ENCODE assay signal across 1 cellular context in genomic region chr6:130858054-130858453, GRCh38.
TF ChIP-seq lines count a peak whose summit lies in the region.

No MANE protein-coding gene starts in this region.

TF ChIP-seq in HepG2, 621 proteins besides CTCF, POLR2A, EP300 and RAD21 (continued from another document and continues in another):
- no peak for TF ChIP-seq ZHX2 (IDR thresholded peaks at IDR 0.05; ENCODE audit: low read depth)
- TF ChIP-seq ZHX2 (CRISPR knock-in tag; IDR thresholded peaks at IDR 0.05; ENCODE audit: borderline replicate concordance) = no peak
- no peak for TF ChIP-seq CBX1 (IDR thresholded peaks at IDR 0.05; ENCODE audit: low read depth)
- no peak for TF ChIP-seq ZFP36 (IDR thresholded peaks at IDR 0.05; ENCODE audit: borderline replicate concordance, low read depth, low read length, partially characterized antibody)
- TF ChIP-seq, protein P1, sequence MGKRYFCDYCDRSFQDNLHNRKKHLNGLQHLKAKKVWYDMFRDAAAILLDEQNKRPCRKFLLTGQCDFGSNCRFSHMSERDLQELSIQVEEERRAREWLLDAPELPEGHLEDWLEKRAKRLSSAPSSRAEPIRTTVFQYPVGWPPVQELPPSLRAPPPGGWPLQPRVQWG (CRISPR knock-in tag; IDR thresholded peaks at IDR 0.05; ENCODE audit: borderline replicate concordance, low read depth) = no peak
- TF ChIP-seq FOXJ3 (CRISPR knock-in tag; IDR thresholded peaks at IDR 0.05; ENCODE audit: borderline replicate concordance) = no peak
- no peak for TF ChIP-seq ZNF383 (CRISPR knock-in tag; IDR thresholded peaks at IDR 0.05; ENCODE audit: borderline replicate concordance)
- TF ChIP-seq PITX1 (CRISPR knock-in tag; IDR thresholded peaks at IDR 0.05) = no peak
- no peak for TF ChIP-seq PCBP1 (IDR thresholded peaks at IDR 0.05; ENCODE audit: borderline replicate concordance, low read depth, low read length)
- TF ChIP-seq, protein P2, sequence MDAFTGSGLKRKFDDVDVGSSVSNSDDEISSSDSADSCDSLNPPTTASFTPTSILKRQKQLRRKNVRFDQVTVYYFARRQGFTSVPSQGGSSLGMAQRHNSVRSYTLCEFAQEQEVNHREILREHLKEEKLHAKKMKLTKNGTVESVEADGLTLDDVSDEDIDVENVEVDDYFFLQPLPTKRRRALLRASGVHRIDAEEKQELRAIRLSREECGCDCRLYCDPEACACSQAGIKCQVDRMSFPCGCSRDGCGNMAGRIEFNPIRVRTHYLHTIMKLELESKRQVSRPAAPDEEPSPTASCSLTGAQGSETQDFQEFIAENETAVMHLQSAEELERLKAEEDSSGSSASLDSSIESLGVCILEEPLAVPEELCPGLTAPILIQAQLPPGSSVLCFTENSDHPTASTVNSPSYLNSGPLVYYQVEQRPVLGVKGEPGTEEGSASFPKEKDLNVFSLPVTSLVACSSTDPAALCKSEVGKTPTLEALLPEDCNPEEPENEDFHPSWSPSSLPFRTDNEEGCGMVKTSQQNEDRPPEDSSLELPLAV (CRISPR knock-in tag; conservative IDR thresholded peaks at IDR 0.05; ENCODE audit: low read depth) = no peak
- no peak for TF ChIP-seq PLSCR1 (CRISPR knock-in tag; IDR thresholded peaks at IDR 0.05; ENCODE audit: borderline replicate concordance)
- no peak for TF ChIP-seq ZFP1 (CRISPR knock-in tag; IDR thresholded peaks at IDR 0.05)
- no peak for TF ChIP-seq CBX5 (CRISPR knock-in tag; IDR thresholded peaks at IDR 0.05; ENCODE audit: borderline replicate concordance)
- TF ChIP-seq JARID2 (CRISPR knock-in tag; IDR thresholded peaks at IDR 0.05; ENCODE audit: insufficient replicate concordance) = no peak
- peak; percentile 3; the same call in 1 of the 2 replicates for TF ChIP-seq TBX2 (CRISPR knock-in tag; IDR thresholded peaks at IDR 0.05; ENCODE audit: borderline replicate concordance)
- no peak for TF ChIP-seq ZNF329 (CRISPR knock-in tag; IDR thresholded peaks at IDR 0.05; ENCODE audit: low read depth)
- TF ChIP-seq HIVEP1 (CRISPR knock-in tag; IDR thresholded peaks at IDR 0.05) = no peak
- TF ChIP-seq HBP1 (CRISPR knock-in tag; IDR thresholded peaks at IDR 0.05; ENCODE audit: low read depth) = no peak
- no peak for TF ChIP-seq ZNF558 (CRISPR knock-in tag; IDR thresholded peaks at IDR 0.05; ENCODE audit: borderline replicate concordance)
- TF ChIP-seq MTA1 (CRISPR knock-in tag; IDR thresholded peaks at IDR 0.05; ENCODE audit: borderline replicate concordance) = no peak
- no peak for TF ChIP-seq ZNF83 (CRISPR knock-in tag; IDR thresholded peaks at IDR 0.05; ENCODE audit: borderline replicate concordance)
- TF ChIP-seq RBFOX2 (IDR thresholded peaks at IDR 0.05; ENCODE audit: low read depth, low read length) = no peak
- no peak for TF ChIP-seq ZC3H13 (CRISPR knock-in tag; IDR thresholded peaks at IDR 0.05)
- no peak for TF ChIP-seq NFRKB (IDR thresholded peaks at IDR 0.05)
- TF ChIP-seq, protein P3, sequence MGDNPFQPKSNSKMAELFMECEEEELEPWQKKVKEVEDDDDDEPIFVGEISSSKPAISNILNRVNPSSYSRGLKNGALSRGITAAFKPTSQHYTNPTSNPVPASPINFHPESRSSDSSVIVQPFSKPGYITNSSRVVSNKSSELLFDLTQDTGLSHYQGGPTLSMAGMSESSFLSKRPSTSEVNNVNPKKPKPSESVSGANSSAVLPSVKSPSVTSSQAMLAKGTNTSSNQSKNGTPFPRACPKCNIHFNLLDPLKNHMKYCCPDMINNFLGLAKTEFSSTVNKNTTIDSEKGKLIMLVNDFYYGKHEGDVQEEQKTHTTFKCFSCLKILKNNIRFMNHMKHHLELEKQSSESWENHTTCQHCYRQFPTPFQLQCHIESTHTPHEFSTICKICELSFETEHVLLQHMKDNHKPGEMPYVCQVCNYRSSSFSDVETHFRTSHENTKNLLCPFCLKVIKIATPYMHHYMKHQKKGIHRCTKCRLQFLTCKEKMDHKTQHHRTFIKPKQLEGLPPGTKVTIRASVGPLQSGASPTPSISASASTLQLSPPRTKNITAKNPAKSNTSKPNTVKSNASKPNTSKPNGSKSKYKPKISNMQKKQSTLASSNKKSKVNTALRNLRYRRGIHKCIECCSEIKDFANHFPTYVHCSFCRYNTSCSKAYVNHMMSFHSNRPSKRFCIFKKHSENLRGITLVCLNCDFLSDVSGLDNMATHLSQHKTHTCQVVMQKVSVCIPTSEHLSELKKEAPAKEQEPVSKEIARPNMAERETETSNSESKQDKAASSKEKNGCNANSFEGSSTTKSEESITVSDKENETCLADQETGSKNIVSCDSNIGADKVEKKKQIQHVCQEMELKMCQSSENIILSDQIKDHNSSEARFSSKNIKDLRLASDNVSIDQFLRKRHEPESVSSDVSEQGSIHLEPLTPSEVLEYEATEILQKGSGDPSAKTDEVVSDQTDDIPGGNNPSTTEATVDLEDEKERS (CRISPR knock-in tag; IDR thresholded peaks at IDR 0.05) = no peak
- no peak for TF ChIP-seq ZNF839 (CRISPR knock-in tag; IDR thresholded peaks at IDR 0.05; ENCODE audit: borderline replicate concordance)
- TF ChIP-seq, protein P4, sequence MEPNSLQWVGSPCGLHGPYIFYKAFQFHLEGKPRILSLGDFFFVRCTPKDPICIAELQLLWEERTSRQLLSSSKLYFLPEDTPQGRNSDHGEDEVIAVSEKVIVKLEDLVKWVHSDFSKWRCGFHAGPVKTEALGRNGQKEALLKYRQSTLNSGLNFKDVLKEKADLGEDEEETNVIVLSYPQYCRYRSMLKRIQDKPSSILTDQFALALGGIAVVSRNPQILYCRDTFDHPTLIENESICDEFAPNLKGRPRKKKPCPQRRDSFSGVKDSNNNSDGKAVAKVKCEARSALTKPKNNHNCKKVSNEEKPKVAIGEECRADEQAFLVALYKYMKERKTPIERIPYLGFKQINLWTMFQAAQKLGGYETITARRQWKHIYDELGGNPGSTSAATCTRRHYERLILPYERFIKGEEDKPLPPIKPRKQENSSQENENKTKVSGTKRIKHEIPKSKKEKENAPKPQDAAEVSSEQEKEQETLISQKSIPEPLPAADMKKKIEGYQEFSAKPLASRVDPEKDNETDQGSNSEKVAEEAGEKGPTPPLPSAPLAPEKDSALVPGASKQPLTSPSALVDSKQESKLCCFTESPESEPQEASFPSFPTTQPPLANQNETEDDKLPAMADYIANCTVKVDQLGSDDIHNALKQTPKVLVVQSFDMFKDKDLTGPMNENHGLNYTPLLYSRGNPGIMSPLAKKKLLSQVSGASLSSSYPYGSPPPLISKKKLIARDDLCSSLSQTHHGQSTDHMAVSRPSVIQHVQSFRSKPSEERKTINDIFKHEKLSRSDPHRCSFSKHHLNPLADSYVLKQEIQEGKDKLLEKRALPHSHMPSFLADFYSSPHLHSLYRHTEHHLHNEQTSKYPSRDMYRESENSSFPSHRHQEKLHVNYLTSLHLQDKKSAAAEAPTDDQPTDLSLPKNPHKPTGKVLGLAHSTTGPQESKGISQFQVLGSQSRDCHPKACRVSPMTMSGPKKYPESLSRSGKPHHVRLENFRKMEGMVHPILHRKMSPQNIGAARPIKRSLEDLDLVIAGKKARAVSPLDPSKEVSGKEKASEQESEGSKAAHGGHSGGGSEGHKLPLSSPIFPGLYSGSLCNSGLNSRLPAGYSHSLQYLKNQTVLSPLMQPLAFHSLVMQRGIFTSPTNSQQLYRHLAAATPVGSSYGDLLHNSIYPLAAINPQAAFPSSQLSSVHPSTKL (CRISPR knock-in tag; IDR thresholded peaks at IDR 0.05) = no peak
- TF ChIP-seq ZNF501 (CRISPR knock-in tag; IDR thresholded peaks at IDR 0.05) = no peak
- TF ChIP-seq SPEN (CRISPR knock-in tag; IDR thresholded peaks at IDR 0.05; ENCODE audit: low read depth) = no peak
- TF ChIP-seq TGIF2 (CRISPR knock-in tag; IDR thresholded peaks at IDR 0.05) = no peak
- no peak for TF ChIP-seq FLYWCH1 (CRISPR knock-in tag; IDR thresholded peaks at IDR 0.05)
- TF ChIP-seq SP4 (CRISPR knock-in tag; IDR thresholded peaks at IDR 0.05) = no peak
- TF ChIP-seq PAF1 (CRISPR knock-in tag; IDR thresholded peaks at IDR 0.05) = no peak
- TF ChIP-seq, protein P5, sequence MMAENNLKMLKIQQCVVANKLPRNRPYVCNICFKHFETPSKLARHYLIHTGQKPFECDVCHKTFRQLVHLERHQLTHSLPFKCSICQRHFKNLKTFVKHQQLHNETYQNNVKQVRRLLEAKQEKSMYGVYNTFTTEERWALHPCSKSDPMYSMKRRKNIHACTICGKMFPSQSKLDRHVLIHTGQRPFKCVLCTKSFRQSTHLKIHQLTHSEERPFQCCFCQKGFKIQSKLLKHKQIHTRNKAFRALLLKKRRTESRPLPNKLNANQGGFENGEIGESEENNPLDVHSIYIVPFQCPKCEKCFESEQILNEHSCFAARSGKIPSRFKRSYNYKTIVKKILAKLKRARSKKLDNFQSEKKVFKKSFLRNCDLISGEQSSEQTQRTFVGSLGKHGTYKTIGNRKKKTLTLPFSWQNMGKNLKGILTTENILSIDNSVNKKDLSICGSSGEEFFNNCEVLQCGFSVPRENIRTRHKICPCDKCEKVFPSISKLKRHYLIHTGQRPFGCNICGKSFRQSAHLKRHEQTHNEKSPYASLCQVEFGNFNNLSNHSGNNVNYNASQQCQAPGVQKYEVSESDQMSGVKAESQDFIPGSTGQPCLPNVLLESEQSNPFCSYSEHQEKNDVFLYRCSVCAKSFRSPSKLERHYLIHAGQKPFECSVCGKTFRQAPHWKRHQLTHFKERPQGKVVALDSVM (CRISPR knock-in tag; IDR thresholded peaks at IDR 0.05) = no peak
- TF ChIP-seq ZNF282 (IDR thresholded peaks at IDR 0.05; ENCODE audit: partially characterized antibody) = no peak
- TF ChIP-seq FOXM1 (CRISPR knock-in tag; IDR thresholded peaks at IDR 0.05) = no peak
- TF ChIP-seq ZNF143 (CRISPR knock-in tag; IDR thresholded peaks at IDR 0.05) = no peak
- TF ChIP-seq ZNF747 (CRISPR knock-in tag; IDR thresholded peaks at IDR 0.05; ENCODE audit: borderline replicate concordance) = no peak
- no peak for TF ChIP-seq ATRX (CRISPR knock-in tag; IDR thresholded peaks at IDR 0.05; ENCODE audit: borderline replicate concordance)
- TF ChIP-seq LCORL (IDR thresholded peaks at IDR 0.05) = no peak
- no peak for TF ChIP-seq LCORL (CRISPR knock-in tag; IDR thresholded peaks at IDR 0.05)
- TF ChIP-seq, protein P6, sequence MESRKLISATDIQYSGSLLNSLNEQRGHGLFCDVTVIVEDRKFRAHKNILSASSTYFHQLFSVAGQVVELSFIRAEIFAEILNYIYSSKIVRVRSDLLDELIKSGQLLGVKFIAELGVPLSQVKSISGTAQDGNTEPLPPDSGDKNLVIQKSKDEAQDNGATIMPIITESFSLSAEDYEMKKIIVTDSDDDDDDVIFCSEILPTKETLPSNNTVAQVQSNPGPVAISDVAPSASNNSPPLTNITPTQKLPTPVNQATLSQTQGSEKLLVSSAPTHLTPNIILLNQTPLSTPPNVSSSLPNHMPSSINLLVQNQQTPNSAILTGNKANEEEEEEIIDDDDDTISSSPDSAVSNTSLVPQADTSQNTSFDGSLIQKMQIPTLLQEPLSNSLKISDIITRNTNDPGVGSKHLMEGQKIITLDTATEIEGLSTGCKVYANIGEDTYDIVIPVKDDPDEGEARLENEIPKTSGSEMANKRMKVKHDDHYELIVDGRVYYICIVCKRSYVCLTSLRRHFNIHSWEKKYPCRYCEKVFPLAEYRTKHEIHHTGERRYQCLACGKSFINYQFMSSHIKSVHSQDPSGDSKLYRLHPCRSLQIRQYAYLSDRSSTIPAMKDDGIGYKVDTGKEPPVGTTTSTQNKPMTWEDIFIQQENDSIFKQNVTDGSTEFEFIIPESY (CRISPR knock-in tag; IDR thresholded peaks at IDR 0.05) = no peak
- TF ChIP-seq SALL1 (CRISPR knock-in tag; IDR thresholded peaks at IDR 0.05) = peak; percentile 40; the same call in 1 of the 2 replicates
- TF ChIP-seq GTF3A (CRISPR knock-in tag; conservative IDR thresholded peaks at IDR 0.05) = 0 out of 2 replicates have a peak, but pooled peaks have one; percentile 28
